ENCODE assay signal across 1 cellular context in the genomic region with DNA sequence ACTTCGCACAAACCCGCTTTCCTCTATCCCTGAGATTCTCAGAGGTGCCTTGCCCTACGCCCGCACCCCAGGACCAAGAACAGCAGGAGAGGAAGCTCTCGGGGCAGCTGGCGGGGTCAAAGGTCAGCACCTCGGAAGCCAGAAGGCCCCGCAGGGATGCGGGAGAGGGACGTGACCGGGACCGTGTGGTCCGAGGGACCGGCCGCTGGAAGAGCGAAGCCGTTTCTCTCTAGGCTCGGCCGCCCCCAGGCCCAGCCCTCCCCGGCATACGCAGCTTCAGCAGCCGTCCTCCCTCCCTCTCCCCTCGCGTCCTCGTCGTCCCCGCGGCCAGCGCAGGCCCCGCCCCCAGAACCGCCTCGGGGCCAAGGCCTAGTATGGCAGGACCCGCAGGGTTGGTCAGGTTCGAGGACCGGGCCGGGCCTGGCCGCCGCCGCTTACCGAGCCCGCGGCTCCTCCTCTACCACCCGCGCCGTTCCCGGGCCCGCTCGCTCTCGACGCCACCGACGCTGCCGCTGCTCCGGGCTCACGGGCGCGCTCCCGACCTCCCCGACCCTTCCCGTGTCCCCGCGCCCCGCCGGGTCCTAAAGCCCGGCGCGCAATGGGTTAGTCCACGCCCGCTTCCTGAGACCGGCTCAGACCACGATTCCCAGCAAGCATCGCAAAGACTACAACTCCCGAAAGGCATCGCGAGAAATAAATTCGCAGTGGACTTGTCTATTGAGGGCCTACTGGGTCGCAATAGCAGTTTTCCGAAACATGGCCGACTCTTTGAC.
TF ChIP-seq lines count a peak whose summit lies in the region.

A gene with protein sequence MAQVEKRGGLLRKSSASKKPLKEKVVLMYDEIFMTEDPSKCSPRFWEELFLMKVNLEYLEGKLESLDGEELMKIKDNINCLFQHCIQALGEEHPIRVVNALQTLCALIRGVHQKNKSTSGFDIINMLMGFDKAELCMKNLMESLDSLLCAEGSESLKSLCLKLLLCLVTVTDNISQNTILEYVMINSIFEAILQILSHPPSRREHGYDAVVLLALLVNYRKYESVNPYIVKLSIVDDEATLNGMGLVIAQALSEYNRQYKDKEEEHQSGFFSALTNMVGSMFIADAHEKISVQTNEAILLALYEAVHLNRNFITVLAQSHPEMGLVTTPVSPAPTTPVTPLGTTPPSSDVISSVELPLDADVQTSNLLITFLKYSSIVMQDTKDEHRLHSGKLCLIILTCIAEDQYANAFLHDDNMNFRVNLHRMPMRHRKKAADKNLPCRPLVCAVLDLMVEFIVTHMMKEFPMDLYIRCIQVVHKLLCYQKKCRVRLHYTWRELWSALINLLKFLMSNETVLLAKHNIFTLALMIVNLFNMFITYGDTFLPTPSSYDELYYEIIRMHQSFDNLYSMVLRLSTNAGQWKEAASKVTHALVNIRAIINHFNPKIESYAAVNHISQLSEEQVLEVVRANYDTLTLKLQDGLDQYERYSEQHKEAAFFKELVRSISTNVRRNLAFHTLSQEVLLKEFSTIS (minus strand): TSS at position 527 of the 773 bp plus-strand sequence. CDS start 16,059 bp downstream, outside the sequence.

TF ChIP-seq in HCT116, 20 proteins besides CTCF, POLR2A, EP300 and RAD21 (continued from another document):
- TF ChIP-seq, protein P1, sequence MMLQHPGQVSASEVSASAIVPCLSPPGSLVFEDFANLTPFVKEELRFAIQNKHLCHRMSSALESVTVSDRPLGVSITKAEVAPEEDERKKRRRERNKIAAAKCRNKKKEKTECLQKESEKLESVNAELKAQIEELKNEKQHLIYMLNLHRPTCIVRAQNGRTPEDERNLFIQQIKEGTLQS (IDR thresholded peaks at IDR 0.05): no peak
- TF ChIP-seq, protein P2, sequence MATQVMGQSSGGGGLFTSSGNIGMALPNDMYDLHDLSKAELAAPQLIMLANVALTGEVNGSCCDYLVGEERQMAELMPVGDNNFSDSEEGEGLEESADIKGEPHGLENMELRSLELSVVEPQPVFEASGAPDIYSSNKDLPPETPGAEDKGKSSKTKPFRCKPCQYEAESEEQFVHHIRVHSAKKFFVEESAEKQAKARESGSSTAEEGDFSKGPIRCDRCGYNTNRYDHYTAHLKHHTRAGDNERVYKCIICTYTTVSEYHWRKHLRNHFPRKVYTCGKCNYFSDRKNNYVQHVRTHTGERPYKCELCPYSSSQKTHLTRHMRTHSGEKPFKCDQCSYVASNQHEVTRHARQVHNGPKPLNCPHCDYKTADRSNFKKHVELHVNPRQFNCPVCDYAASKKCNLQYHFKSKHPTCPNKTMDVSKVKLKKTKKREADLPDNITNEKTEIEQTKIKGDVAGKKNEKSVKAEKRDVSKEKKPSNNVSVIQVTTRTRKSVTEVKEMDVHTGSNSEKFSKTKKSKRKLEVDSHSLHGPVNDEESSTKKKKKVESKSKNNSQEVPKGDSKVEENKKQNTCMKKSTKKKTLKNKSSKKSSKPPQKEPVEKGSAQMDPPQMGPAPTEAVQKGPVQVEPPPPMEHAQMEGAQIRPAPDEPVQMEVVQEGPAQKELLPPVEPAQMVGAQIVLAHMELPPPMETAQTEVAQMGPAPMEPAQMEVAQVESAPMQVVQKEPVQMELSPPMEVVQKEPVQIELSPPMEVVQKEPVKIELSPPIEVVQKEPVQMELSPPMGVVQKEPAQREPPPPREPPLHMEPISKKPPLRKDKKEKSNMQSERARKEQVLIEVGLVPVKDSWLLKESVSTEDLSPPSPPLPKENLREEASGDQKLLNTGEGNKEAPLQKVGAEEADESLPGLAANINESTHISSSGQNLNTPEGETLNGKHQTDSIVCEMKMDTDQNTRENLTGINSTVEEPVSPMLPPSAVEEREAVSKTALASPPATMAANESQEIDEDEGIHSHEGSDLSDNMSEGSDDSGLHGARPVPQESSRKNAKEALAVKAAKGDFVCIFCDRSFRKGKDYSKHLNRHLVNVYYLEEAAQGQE (IDR thresholded peaks at IDR 0.05; ENCODE audit: low read depth): no peak
- no peak for TF ChIP-seq ZNF274 (IDR thresholded peaks at IDR 0.05; ENCODE audit: low read depth, low read length)
- TF ChIP-seq TCF7L2 (IDR thresholded peaks at IDR 0.05; ENCODE audit: borderline replicate concordance, extremely low read depth, insufficient read depth, insufficient read length): no peak
TF ChIP-seq in HCT116: peak in this region for 4.
